In the genomic region with DNA sequence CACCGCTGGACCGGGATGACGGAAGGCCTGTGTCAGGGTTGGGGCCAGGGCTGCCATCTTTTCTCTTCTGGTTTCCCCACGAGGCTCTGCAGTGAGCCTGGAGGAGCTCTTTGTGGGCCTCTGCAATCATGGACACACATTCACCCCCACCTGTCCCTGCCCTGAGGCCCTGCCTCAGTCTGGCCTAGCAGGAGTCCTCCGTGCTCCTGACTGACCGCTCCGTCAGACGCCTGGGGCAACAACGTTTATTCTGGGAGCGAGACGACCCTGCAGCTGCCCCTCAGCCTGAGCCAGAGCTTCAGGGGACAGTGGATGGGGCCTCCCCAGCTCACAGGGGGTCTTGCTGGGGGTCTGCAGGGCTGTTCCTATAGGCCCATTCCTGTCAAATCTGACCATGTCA, we compare ENCODE assay signal across 24 cellular contexts. TPM values are rescaled to one million over a fixed set of nuclear protein-coding genes. Genes with fewer than 3 reads are reported as not detected.
"Had no signal": no experiment of that assay in that cellular context is flagged by ENCODE, and none has a peak within 500 bp of the region (broad histone marks: within the 10 kb centered on the region; RNA-seq: fewer than 3 reads in every experiment).

No MANE protein-coding gene starts in this region.

- H3K36me3 ChIP-seq: lower lobe of right lung, sigmoid colon, spleen, tibial nerve, uterus had no signal

- H3K27me3 ChIP-seq: hepatocyte, spleen, tibial nerve, uterus had no signal

- H3K9me3 ChIP-seq: lower lobe of right lung, sigmoid colon, uterus had no signal

- H3K9ac ChIP-seq: parathyroid adenoma had no signal

- H3K27ac ChIP-seq: hepatocyte, lower lobe of right lung, parathyroid adenoma, psoas muscle, sigmoid colon, spleen, tibial nerve, uterus had no signal

- FAIRE-seq: small intestine had no signal

- ATAC-seq: left lobe of liver; lower lobe of right lung; naive thymus-derived CD8-positive, alpha-beta T cell; psoas muscle; stimulated activated effector memory CD8-positive, alpha-beta T cell treated with anti-CD3 and anti-CD28 coated beads, Interleukin-12 subunit alpha, Interleukin-12 subunit beta, amount 100 ng/mL, for 72 hours; stimulated activated naive CD8-positive, alpha-beta T cell treated with anti-CD3 and anti-CD28 coated beads, Interleukin-15, amount 100 ng/mL, for 72 hours had no signal

- H3K4me1 ChIP-seq: parathyroid adenoma, psoas muscle, sigmoid colon, uterus had no signal

- H3K4me2 ChIP-seq: hepatocyte had no signal

- DNase-seq: islet precursor cell; kidney glomerular epithelial cell; left cardiac atrium; lower lobe of right lung; mammary epithelial cell; mesenchymal stem cell; nucleus accumbens; psoas muscle; sigmoid colon; small intestine; spleen; stimulated activated CD4-positive, alpha-beta T cell treated with anti-CD3 and anti-CD28 coated beads, Interleukin-4, amount 100 ng/mL, for 24 hours; stimulated activated naive CD4-positive, alpha-beta T cell treated with Interleukin-2 at 50 U/mL for 16 hours; stimulated activated naive CD8-positive, alpha-beta T cell treated with anti-CD3 and anti-CD28 coated beads, Interleukin-15, amount 100 ng/mL, for 72 hours; substantia nigra; uterus had no signal

- H2AFZ ChIP-seq: hepatocyte, parathyroid adenoma had no signal

- H3K4me3 ChIP-seq: hepatocyte, lower lobe of right lung, psoas muscle, sigmoid colon, spleen, tibial nerve, uterus had no signal

RNA-seq across cellular contexts. Expression of a gene that starts 8.2 kb away (rescaled TPM):
- total RNA-seq: hepatocyte; naive thymus-derived CD8-positive, alpha-beta T cell; sigmoid colon; temporal lobe; ureter had no signal
- polyA plus RNA-seq: hepatocyte; naive thymus-derived CD8-positive, alpha-beta T cell had no signal
